ENCODE assay signal across 10 cellular contexts in the genomic region with DNA sequence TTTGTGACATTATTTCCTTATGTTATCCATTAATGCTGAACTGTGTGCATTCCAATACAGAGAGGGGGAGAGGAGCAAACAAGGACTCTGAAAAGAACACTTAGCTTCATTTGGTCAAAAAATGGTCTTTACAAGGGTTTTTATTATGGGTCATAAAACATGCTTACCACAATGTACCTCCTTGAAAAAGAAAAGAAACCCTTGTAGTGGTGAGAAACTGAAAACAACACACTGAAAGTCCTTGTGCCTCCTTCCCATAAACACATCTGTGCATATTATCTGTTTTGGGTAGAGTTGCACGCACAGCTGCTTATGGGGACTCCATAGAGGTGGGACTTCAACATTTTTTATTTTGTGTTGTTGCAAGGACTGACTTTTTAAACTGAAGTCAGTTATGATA.
DNase-seq lines count a peak whose midpoint lies in the region; ATAC-seq and TF ChIP-seq lines count a peak whose summit lies in the region.
"Had no signal": no experiment of that assay in that cellular context is flagged by ENCODE, and none has a peak within 500 bp of the region (broad histone marks: within the 10 kb centered on the region; RNA-seq: fewer than 3 reads in every experiment).

No MANE protein-coding gene starts in this region.

- no peak for DNase-seq in activated CD8-positive, alpha-beta T cell treated with anti-CD3 and anti-CD28 coated beads for 36 hours
- DNase-seq in activated CD8-positive, alpha-beta T cell treated with anti-CD3 and anti-CD28 coated beads, Interleukin-2, amount 10 ng/mL, durations not matched to agents 7 days and 5 days, result no peak
- DNase-seq in renal cortical epithelial cell (ENCODE audit: low read depth) (peak; percentile 56), NCI-H1092 treated with DMSO at 0.1 percent for 48 hours (lab: John Stamatoyannopoulos, UW) (no peak), NOMO-1 treated with dmso at 0.1 percent for 144 hours (lab: John Stamatoyannopoulos, UW; ENCODE audit: unreplicated experiment) (no peak), hypothalamus (lab: John Stamatoyannopoulos, UW) (no peak)
- DNase-seq: cerebellar nuclear complex had no signal

- no peak for TF ChIP-seq CTCF in activated CD8-positive, alpha-beta T cell treated with anti-CD3 and anti-CD28 coated beads for 36 hours (IDR thresholded peaks at IDR 0.05)

- CTCF ChIA-PET in activated CD8-positive, alpha-beta T cell treated with anti-CD3 and anti-CD28 coated beads for 36 hours (lab: Charles Lee), result interaction anchor here (1.9 kb wide), 1 partner anchor 117 kb away, joined by 6 read pairs; no protein-coding TSS in a partner anchor
- CTCF ChIA-PET in activated CD8-positive, alpha-beta T cell treated with anti-CD3 and anti-CD28 coated beads, Interleukin-2, amount 10 ng/mL, durations not matched to agents 7 days and 5 days (lab: Charles Lee), result interaction anchor here (1.0 to 1.3 kb wide), 3 partner anchors 10 to 17 kb away, joined by 3 read pairs; no protein-coding TSS in a partner anchor

- ATAC-seq in activated CD8-positive, alpha-beta T cell treated with anti-CD3 and anti-CD28 coated beads for 36 hours, result peak; percentile 34
- ATAC-seq in activated CD8-positive, alpha-beta T cell treated with anti-CD3 and anti-CD28 coated beads, Interleukin-2, amount 10 ng/mL, durations not matched to agents 7 days and 5 days, result no peak
- ATAC-seq in GM21619 (IDR thresholded peaks at IDR 0.05; ENCODE audit: unreplicated experiment) (peak; percentile 85), HG03175 (IDR thresholded peaks at IDR 0.05; ENCODE audit: unreplicated experiment) (peak; percentile 87)

- POLR2A ChIA-PET in activated CD8-positive, alpha-beta T cell treated with anti-CD3 and anti-CD28 coated beads for 36 hours (lab: Charles Lee), result interaction anchor here (1.0 kb wide), 1 partner anchor 31 kb away, joined by 3 read pairs; no protein-coding TSS in a partner anchor
- POLR2A ChIA-PET in activated CD8-positive, alpha-beta T cell treated with anti-CD3 and anti-CD28 coated beads, Interleukin-2, amount 10 ng/mL, durations not matched to agents 7 days and 5 days (lab: Charles Lee), result no interaction called here

- peak overlapping the region; percentile 3 for H3K27ac Mint-ChIP-seq in activated CD8-positive, alpha-beta T cell treated with anti-CD3 and anti-CD28 coated beads for 36 hours
- no peak overlapping the region for H3K27ac Mint-ChIP-seq in activated CD8-positive, alpha-beta T cell treated with anti-CD3 and anti-CD28 coated beads, Interleukin-2, amount 10 ng/mL, durations not matched to agents 7 days and 5 days
- H3K27ac Mint-ChIP-seq: nephron had no signal

- H3K9me3 Mint-ChIP-seq in activated CD8-positive, alpha-beta T cell treated with anti-CD3 and anti-CD28 coated beads for 36 hours, result peaks cover 2% of the 10 kb centered on the region
- H3K9me3 Mint-ChIP-seq in activated CD8-positive, alpha-beta T cell treated with anti-CD3 and anti-CD28 coated beads, Interleukin-2, amount 10 ng/mL, durations not matched to agents 7 days and 5 days (ENCODE audit: insufficient read depth), result no peaks in the 10 kb centered on the region

- no peak overlapping the region for H3K4me3 Mint-ChIP-seq in activated CD8-positive, alpha-beta T cell treated with anti-CD3 and anti-CD28 coated beads for 36 hours
- H3K4me3 Mint-ChIP-seq in activated CD8-positive, alpha-beta T cell treated with anti-CD3 and anti-CD28 coated beads, Interleukin-2, amount 10 ng/mL, durations not matched to agents 7 days and 5 days, result no peak overlapping the region
- H3K4me3 Mint-ChIP-seq: nephron had no signal

- no peaks in the 10 kb centered on the region for H3K27me3 Mint-ChIP-seq in activated CD8-positive, alpha-beta T cell treated with anti-CD3 and anti-CD28 coated beads for 36 hours
- H3K27me3 Mint-ChIP-seq in activated CD8-positive, alpha-beta T cell treated with anti-CD3 and anti-CD28 coated beads, Interleukin-2, amount 10 ng/mL, durations not matched to agents 7 days and 5 days (ENCODE audit: low read depth), result no peaks in the 10 kb centered on the region

- intact Hi-C loops in activated CD8-positive, alpha-beta T cell treated with anti-CD3 and anti-CD28 coated beads for 36 hours (cut with micrococcal nuclease), result no loop called here

- peaks cover 48% of the 10 kb centered on the region for H3K4me1 Mint-ChIP-seq in activated CD8-positive, alpha-beta T cell treated with anti-CD3 and anti-CD28 coated beads for 36 hours (ENCODE audit: low read depth)
- H3K4me1 Mint-ChIP-seq in activated CD8-positive, alpha-beta T cell treated with anti-CD3 and anti-CD28 coated beads, Interleukin-2, amount 10 ng/mL, durations not matched to agents 7 days and 5 days (ENCODE audit: low read depth), result peaks cover 39% of the 10 kb centered on the region
- H3K4me1 Mint-ChIP-seq: nephron had no signal

- H3K36me3 Mint-ChIP-seq in activated CD8-positive, alpha-beta T cell treated with anti-CD3 and anti-CD28 coated beads for 36 hours (ENCODE audit: low read depth), result peaks cover 55% of the 10 kb centered on the region
- H3K36me3 Mint-ChIP-seq in activated CD8-positive, alpha-beta T cell treated with anti-CD3 and anti-CD28 coated beads, Interleukin-2, amount 10 ng/mL, durations not matched to agents 7 days and 5 days (ENCODE audit: low read depth), result peaks cover 56% of the 10 kb centered on the region
